ENCODE assay signal across 8 cellular contexts in genomic region chr2:11465110-11465484, GRCh38. TPM values are rescaled to one million over a fixed set of nuclear protein-coding genes. Genes with fewer than 3 reads are reported as not detected.
DNase-seq lines count a peak whose midpoint lies in the region; ATAC-seq and TF ChIP-seq lines count a peak whose summit lies in the region.

No MANE protein-coding gene starts in this region.

- peaks cover 0 to 4% (median 0%) of the 10 kb centered on the region in 8 donors for H3K9me3 Mint-ChIP-seq in CD4-positive, alpha-beta memory T cell

- POLR2A ChIA-PET in CD4-positive, alpha-beta memory T cell (lab: Charles Lee; ENCODE audit: partially characterized antibody): interaction anchor here (1.3 to 2.5 kb wide), 5 partner anchors 47 to 652 kb away, joined by 3 to 9 read pairs (median 5); partner anchors contain the start of genes PDIA6, ROCK2 and SLC66A3
- POLR2A ChIA-PET in OCI-LY7 (lab: Charles Lee): interaction anchor here (0.6 to 0.7 kb wide), 3 partner anchors 12 to 292 kb away, joined by 4 read pairs; no protein-coding TSS in a partner anchor

- peaks cover 32 to 57% (median 41%) of the 10 kb centered on the region in 4 donors for H3K4me1 Mint-ChIP-seq in CD4-positive, alpha-beta memory T cell

- H3K36me3 ChIP-seq in CD4-positive, alpha-beta memory T cell (ENCODE audit: insufficient read depth, low read length): no peaks in the 10 kb centered on the region
- H3K36me3 ChIP-seq in OCI-LY7 (ENCODE audit: insufficient read depth, low read length): peaks cover 17% of the 10 kb centered on the region
- peaks cover 17% of the 10 kb centered on the region for H3K36me3 ChIP-seq in osteoblast (ENCODE audit: insufficient read depth, low read length)

- H4K20me1 ChIP-seq in OCI-LY7 (ENCODE audit: insufficient read depth, low read length) (peaks cover 5% of the 10 kb centered on the region), osteoblast (ENCODE audit: insufficient read depth, low read length) (peaks cover 44% of the 10 kb centered on the region)

- H3K4me3 ChIP-seq in CD4-positive, alpha-beta memory T cell (ENCODE audit: low read length in 2 of 2): peak overlapping the region in 1 of 2 donors; percentile 61
- peak overlapping the region; percentile 81 for H3K4me3 ChIP-seq in OCI-LY7 (ENCODE audit: low read depth, low read length, poor library complexity, severe bottlenecking)
- peak overlapping the region; percentile 81 for H3K4me3 ChIP-seq in epithelial cell of esophagus (ENCODE audit: low read length)
- H3K4me3 ChIP-seq in osteoblast (ENCODE audit: insufficient read depth, low read length): peak overlapping the region; percentile 84

- no peaks in the 10 kb centered on the region for H3K27me3 Mint-ChIP-seq in CD4-positive, alpha-beta memory T cell

- peak overlapping the region; percentile 64 for H3K27ac ChIP-seq in CD4-positive, alpha-beta memory T cell (ENCODE audit: low read depth, low read length)
- H3K27ac ChIP-seq in OCI-LY7 (ENCODE audit: low read depth, low read length, poor library complexity, severe bottlenecking) (no peak overlapping the region), osteoblast (ENCODE audit: low read depth, low read length) (peak overlapping the region; percentile 88)

- H2AFZ ChIP-seq in OCI-LY7 (ENCODE audit: low read length) (peak overlapping the region; percentile 99), osteoblast (ENCODE audit: low read length) (peak overlapping the region; percentile 71)

- no peaks in the 10 kb centered on the region for H3K27me3 ChIP-seq in CD4-positive, alpha-beta memory T cell (ENCODE audit: insufficient read depth, low read length)
- H3K27me3 ChIP-seq in osteoblast (ENCODE audit: insufficient read depth, low read length): no peaks in the 10 kb centered on the region

- peaks cover 41% of the 10 kb centered on the region for H3K79me2 ChIP-seq in OCI-LY7 (ENCODE audit: insufficient read depth, low read depth, low read length)
- peaks cover 55% of the 10 kb centered on the region for H3K79me2 ChIP-seq in osteoblast (ENCODE audit: insufficient read depth, low read length)

- H3K27ac Mint-ChIP-seq in CD4-positive, alpha-beta memory T cell: peak overlapping the region; percentile 73 to 97 (median 93)

- peak overlapping the region; percentile 72 for H3K4me2 ChIP-seq in OCI-LY7 (ENCODE audit: low read length)
- H3K4me2 ChIP-seq in osteoblast (ENCODE audit: insufficient read depth, low read length): peak overlapping the region; percentile 98

- H3K4me1 ChIP-seq in CD4-positive, alpha-beta memory T cell (ENCODE audit: insufficient read depth, low read length): peaks cover 28% of the 10 kb centered on the region
- H3K4me1 ChIP-seq in OCI-LY7 (ENCODE audit: insufficient read depth, low read length, poor library complexity, severe bottlenecking) (peaks cover 33% of the 10 kb centered on the region), osteoblast (ENCODE audit: insufficient read depth, low read length) (peaks cover 16% of the 10 kb centered on the region)

- CTCF ChIA-PET in CD4-positive, alpha-beta memory T cell (lab: Charles Lee; ENCODE audit: partially characterized antibody): interaction anchor here (0.9 to 4.6 kb wide), 3 partner anchors 12 to 335 kb away, joined by 3 to 21 read pairs (median 4); a partner anchor contains a TSS
- CTCF ChIA-PET in OCI-LY7 (lab: Charles Lee; ENCODE audit: unreplicated experiment): interaction anchor here (0.5 kb wide), 1 partner anchor 19 kb away, joined by 3 read pairs; no protein-coding TSS in a partner anchor

- H3K4me3 Mint-ChIP-seq in CD4-positive, alpha-beta memory T cell: peak overlapping the region; percentile 92 to 98 (median 95)

- no peak for DNase-seq in CD4-positive, alpha-beta memory T cell
- DNase-seq in OCI-LY7 (ENCODE audit: low spot score) (no peak), epithelial cell of esophagus (ENCODE audit: low read depth) (no peak), osteoblast (ENCODE audit: insufficient read length, low spot score, missing footprints) (no peak), activated gamma-delta T cell (lab: John Stamatoyannopoulos, UW) (no peak), NCI-H510A treated with DMSO at 0.1 percent for 48 hours (lab: John Stamatoyannopoulos, UW) (no peak), hypothalamus (lab: John Stamatoyannopoulos, UW) (no peak)

- no peaks in the 10 kb centered on the region for H3K9me3 ChIP-seq in CD4-positive, alpha-beta memory T cell (ENCODE audit: control insufficient read depth in 1 of 2, low read length in 2 of 2)
- H3K9me3 ChIP-seq in OCI-LY7 (ENCODE audit: low read length): no peaks in the 10 kb centered on the region
- no peaks in the 10 kb centered on the region for H3K9me3 ChIP-seq in osteoblast (ENCODE audit: low read depth, low read length)

- H3K36me3 Mint-ChIP-seq in CD4-positive, alpha-beta memory T cell: peaks cover 0 to 10% of the 10 kb centered on the region in 2 donors

- BruUV-seq in OCI-LY7 (replicated peaks; lab: Mats Ljungman, UMichigan): no TSS peak

- TF ChIP-seq CTCF in OCI-LY7 (conservative IDR thresholded peaks at IDR 0.05; ENCODE audit: low read length) (no peak), epithelial cell of esophagus (IDR thresholded peaks at IDR 0.05; ENCODE audit: insufficient read depth, low read depth, low read length, missing control alignments) (no peak), osteoblast (IDR thresholded peaks at IDR 0.05; ENCODE audit: extremely low read depth, low read depth, low read length) (no peak)

- no peak for ATAC-seq in HG02759 (IDR thresholded peaks at IDR 0.05; ENCODE audit: unreplicated experiment)

- no peaks in the 10 kb centered on the region for H3K9me2 ChIP-seq in OCI-LY7 (ENCODE audit: insufficient read depth, low read length)

- intact Hi-C loops in CD4-positive, alpha-beta memory T cell (cut with micrococcal nuclease): loop anchor here (5.0 to 10.0 kb wide), 3 partner anchors 118 to 650 kb away; partner anchors contain the start of gene PDIA6
- intact Hi-C loops in OCI-LY7 (cut with micrococcal nuclease; ENCODE audit: unreplicated experiment): no loop called here

RNA-seq across cellular contexts. Expression of gene E2F6, which starts 0.9 kb away (rescaled TPM):
- total RNA-seq in CD4-positive, alpha-beta memory T cell: 1 to 10 TPM; 8.0 to 8.5 TPM
- polyA plus RNA-seq in CD4-positive, alpha-beta memory T cell: 1 to 10 TPM; 3.2 to 4.4 TPM
- total RNA-seq in OCI-LY7 (2014; rRNA removed; shearing (Covaris generic)): 13.3 and 14.3 TPM in 2 replicates
- total RNA-seq in OCI-LY7 (2022): 11.7 and 12.4 TPM in 2 replicates
- 9.0 and 10.6 TPM in 2 replicates for total RNA-seq in osteoblast
